In the genomic region with DNA sequence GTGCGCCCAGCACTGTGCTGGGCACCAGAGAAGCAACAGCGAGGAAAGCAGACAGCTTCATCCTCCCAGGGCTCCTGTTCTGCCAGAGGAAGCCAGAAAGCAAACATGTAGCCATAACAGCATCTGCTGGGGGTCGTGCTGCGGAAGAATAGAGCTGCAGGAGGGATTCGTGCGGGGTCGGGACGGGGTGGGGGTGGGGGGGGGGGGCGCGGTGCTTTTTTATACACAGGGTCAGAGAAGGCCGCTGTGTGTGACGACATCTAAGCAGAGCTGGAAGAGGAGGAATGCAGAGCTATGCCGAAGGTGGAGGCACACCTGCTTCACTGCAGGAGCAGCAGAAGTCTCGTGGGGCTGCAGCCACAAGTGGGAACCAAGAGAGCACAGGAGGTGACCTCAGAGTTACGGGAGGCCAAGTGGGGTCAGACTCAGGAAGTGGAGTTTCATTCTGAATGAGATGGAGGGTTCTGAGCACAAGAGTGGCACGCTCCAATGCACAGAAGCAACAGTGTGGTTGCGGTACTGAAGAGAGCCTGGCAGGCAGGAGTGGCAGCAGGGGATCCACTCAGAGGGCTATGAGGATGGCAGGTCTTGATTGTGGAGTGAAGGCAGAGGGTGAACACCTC, we compare ENCODE assay signal across 1 cellular context.
TF ChIP-seq lines count a peak whose summit lies in the region.

No MANE protein-coding gene starts in this region.

TF ChIP-seq in GM12878, 131 proteins besides CTCF, POLR2A, EP300 and RAD21 (continued from another document and continues in another):
- no peak for TF ChIP-seq ZBTB40 (IDR thresholded peaks at IDR 0.05; ENCODE audit: borderline replicate concordance)
- TF ChIP-seq IRF5 (IDR thresholded peaks at IDR 0.05; ENCODE audit: borderline replicate concordance): no peak
- peak; percentile 76; the same call in 1 of the 2 replicates for TF ChIP-seq SPI1 (IDR thresholded peaks at IDR 0.05; ENCODE audit: borderline replicate concordance, insufficient read depth, low read depth, low read length)
- peak; percentile 98 for TF ChIP-seq MTA3 (IDR thresholded peaks at IDR 0.05; ENCODE audit: borderline replicate concordance, low read length)
- TF ChIP-seq ZBTB11 (CRISPR knock-in tag; IDR thresholded peaks at IDR 0.05): no peak
- no peak for TF ChIP-seq FOS (IDR thresholded peaks at IDR 0.05; ENCODE audit: borderline replicate concordance, extremely low read depth, insufficient read length)
- TF ChIP-seq, protein P1, sequence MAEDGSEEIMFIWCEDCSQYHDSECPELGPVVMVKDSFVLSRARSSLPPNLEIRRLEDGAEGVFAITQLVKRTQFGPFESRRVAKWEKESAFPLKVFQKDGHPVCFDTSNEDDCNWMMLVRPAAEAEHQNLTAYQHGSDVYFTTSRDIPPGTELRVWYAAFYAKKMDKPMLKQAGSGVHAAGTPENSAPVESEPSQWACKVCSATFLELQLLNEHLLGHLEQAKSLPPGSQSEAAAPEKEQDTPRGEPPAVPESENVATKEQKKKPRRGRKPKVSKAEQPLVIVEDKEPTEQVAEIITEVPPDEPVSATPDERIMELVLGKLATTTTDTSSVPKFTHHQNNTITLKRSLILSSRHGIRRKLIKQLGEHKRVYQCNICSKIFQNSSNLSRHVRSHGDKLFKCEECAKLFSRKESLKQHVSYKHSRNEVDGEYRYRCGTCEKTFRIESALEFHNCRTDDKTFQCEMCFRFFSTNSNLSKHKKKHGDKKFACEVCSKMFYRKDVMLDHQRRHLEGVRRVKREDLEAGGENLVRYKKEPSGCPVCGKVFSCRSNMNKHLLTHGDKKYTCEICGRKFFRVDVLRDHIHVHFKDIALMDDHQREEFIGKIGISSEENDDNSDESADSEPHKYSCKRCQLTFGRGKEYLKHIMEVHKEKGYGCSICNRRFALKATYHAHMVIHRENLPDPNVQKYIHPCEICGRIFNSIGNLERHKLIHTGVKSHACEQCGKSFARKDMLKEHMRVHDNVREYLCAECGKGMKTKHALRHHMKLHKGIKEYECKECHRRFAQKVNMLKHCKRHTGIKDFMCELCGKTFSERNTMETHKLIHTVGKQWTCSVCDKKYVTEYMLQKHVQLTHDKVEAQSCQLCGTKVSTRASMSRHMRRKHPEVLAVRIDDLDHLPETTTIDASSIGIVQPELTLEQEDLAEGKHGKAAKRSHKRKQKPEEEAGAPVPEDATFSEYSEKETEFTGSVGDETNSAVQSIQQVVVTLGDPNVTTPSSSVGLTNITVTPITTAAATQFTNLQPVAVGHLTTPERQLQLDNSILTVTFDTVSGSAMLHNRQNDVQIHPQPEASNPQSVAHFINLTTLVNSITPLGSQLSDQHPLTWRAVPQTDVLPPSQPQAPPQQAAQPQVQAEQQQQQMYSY (CRISPR knock-in tag; IDR thresholded peaks at IDR 0.05): no peak
- TF ChIP-seq, protein P2, sequence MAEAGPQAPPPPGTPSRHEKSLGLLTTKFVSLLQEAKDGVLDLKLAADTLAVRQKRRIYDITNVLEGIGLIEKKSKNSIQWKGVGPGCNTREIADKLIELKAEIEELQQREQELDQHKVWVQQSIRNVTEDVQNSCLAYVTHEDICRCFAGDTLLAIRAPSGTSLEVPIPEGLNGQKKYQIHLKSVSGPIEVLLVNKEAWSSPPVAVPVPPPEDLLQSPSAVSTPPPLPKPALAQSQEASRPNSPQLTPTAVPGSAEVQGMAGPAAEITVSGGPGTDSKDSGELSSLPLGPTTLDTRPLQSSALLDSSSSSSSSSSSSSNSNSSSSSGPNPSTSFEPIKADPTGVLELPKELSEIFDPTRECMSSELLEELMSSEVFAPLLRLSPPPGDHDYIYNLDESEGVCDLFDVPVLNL (IDR thresholded peaks at IDR 0.05; ENCODE audit: low read depth, low read length): no peak
- TF ChIP-seq MTA2 (IDR thresholded peaks at IDR 0.05; ENCODE audit: low read depth): peak; percentile 95
- TF ChIP-seq HCFC1 (IDR thresholded peaks at IDR 0.05; ENCODE audit: low read length): no peak
- TF ChIP-seq ZNF217 (IDR thresholded peaks at IDR 0.05): peak; percentile 81
- peak; percentile 94 for TF ChIP-seq MEF2B (IDR thresholded peaks at IDR 0.05; ENCODE audit: partially characterized antibody, poor library complexity, severe bottlenecking)
- no peak for TF ChIP-seq KDM1A (IDR thresholded peaks at IDR 0.05; ENCODE audit: borderline replicate concordance)
- peak; percentile 97 for TF ChIP-seq CBFB (IDR thresholded peaks at IDR 0.05; ENCODE audit: low read depth)
- TF ChIP-seq, protein P3, sequence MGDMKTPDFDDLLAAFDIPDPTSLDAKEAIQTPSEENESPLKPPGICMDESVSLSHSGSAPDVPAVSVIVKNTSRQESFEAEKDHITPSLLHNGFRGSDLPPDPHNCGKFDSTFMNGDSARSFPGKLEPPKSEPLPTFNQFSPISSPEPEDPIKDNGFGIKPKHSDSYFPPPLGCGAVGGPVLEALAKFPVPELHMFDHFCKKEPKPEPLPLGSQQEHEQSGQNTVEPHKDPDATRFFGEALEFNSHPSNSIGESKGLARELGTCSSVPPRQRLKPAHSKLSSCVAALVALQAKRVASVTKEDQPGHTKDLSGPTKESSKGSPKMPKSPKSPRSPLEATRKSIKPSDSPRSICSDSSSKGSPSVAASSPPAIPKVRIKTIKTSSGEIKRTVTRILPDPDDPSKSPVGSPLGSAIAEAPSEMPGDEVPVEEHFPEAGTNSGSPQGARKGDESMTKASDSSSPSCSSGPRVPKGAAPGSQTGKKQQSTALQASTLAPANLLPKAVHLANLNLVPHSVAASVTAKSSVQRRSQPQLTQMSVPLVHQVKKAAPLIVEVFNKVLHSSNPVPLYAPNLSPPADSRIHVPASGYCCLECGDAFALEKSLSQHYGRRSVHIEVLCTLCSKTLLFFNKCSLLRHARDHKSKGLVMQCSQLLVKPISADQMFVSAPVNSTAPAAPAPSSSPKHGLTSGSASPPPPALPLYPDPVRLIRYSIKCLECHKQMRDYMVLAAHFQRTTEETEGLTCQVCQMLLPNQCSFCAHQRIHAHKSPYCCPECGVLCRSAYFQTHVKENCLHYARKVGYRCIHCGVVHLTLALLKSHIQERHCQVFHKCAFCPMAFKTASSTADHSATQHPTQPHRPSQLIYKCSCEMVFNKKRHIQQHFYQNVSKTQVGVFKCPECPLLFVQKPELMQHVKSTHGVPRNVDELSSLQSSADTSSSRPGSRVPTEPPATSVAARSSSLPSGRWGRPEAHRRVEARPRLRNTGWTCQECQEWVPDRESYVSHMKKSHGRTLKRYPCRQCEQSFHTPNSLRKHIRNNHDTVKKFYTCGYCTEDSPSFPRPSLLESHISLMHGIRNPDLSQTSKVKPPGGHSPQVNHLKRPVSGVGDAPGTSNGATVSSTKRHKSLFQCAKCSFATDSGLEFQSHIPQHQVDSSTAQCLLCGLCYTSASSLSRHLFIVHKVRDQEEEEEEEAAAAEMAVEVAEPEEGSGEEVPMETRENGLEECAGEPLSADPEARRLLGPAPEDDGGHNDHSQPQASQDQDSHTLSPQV (IDR thresholded peaks at IDR 0.05): no peak
- TF ChIP-seq MYC (IDR thresholded peaks at IDR 0.05; ENCODE audit: insufficient read depth, insufficient read length, insufficient replicate concordance, low read length, severe bottlenecking): peak; percentile 66
- no peak for TF ChIP-seq EGR1 (IDR thresholded peaks at IDR 0.05; ENCODE audit: borderline replicate concordance in 1 of 2, low read depth in 2 of 2, low read length in 2 of 2)
- TF ChIP-seq, protein P4, sequence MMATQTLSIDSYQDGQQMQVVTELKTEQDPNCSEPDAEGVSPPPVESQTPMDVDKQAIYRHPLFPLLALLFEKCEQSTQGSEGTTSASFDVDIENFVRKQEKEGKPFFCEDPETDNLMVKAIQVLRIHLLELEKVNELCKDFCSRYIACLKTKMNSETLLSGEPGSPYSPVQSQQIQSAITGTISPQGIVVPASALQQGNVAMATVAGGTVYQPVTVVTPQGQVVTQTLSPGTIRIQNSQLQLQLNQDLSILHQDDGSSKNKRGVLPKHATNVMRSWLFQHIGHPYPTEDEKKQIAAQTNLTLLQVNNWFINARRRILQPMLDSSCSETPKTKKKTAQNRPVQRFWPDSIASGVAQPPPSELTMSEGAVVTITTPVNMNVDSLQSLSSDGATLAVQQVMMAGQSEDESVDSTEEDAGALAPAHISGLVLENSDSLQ (IDR thresholded peaks at IDR 0.05): peak; percentile 86
- TF ChIP-seq LARP7 (IDR thresholded peaks at IDR 0.05): no peak
- TF ChIP-seq CHD1 (IDR thresholded peaks at IDR 0.05; ENCODE audit: low read depth, low read length): no peak
- no peak for TF ChIP-seq KAT2A (conservative IDR thresholded peaks at IDR 0.05; ENCODE audit: control insufficient read depth, low read depth, low read length)
- TF ChIP-seq ATF2 (IDR thresholded peaks at IDR 0.05; ENCODE audit: low read length): peak; percentile 99
- no peak for TF ChIP-seq RB1 (IDR thresholded peaks at IDR 0.05; ENCODE audit: borderline replicate concordance)
- TF ChIP-seq SIN3A (IDR thresholded peaks at IDR 0.05; ENCODE audit: low read depth, low read length): no peak
- TF ChIP-seq NFXL1 (IDR thresholded peaks at IDR 0.05; ENCODE audit: borderline replicate concordance): no peak
- 0 out of 2 replicates have a peak, but pooled peaks have one; percentile 92 for TF ChIP-seq CBX5 (IDR thresholded peaks at IDR 0.05; ENCODE audit: low read depth)
- peak; percentile 89 for TF ChIP-seq BACH1 (IDR thresholded peaks at IDR 0.05; ENCODE audit: borderline replicate concordance)
- peak; percentile 93 to 97 for TF ChIP-seq IKZF2 (IDR thresholded peaks at IDR 0.05)
- TF ChIP-seq, protein P5, sequence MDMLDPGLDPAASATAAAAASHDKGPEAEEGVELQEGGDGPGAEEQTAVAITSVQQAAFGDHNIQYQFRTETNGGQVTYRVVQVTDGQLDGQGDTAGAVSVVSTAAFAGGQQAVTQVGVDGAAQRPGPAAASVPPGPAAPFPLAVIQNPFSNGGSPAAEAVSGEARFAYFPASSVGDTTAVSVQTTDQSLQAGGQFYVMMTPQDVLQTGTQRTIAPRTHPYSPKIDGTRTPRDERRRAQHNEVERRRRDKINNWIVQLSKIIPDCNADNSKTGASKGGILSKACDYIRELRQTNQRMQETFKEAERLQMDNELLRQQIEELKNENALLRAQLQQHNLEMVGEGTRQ (IDR thresholded peaks at IDR 0.05; ENCODE audit: borderline replicate concordance, low read depth, low read length): no peak
- TF ChIP-seq DPF2 (IDR thresholded peaks at IDR 0.05): peak; percentile 99
- TF ChIP-seq NFYA (IDR thresholded peaks at IDR 0.05; ENCODE audit: borderline replicate concordance, low read depth, low read length): no peak
